ENCODE assay signal across 11 cellular contexts in the genomic region with DNA sequence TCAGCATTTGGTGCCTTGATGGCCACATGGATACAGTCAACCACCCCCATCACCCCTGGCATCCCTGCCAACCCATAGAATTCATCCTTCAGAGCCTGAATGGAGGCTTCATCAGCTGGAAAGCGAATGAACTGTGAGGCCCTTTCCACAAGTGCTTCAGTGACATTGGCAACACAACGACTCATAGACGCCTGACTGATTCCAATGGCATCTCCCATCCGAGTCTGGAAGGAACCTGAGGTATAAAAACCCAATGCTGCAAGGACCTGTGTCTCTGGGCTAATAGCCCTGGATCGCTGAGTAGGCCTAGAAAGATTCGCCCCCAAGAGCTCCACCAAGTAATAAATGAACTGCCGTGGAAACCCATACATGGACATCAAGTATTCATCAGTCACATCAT. TPM values are rescaled to one million over a fixed set of nuclear protein-coding genes. Genes with fewer than 3 reads are reported as not detected.
DNase-seq lines count a peak whose midpoint lies in the region; ATAC-seq and TF ChIP-seq lines count a peak whose summit lies in the region.
"Had no signal": no experiment of that assay in that cellular context is flagged by ENCODE, and none has a peak within 500 bp of the region (broad histone marks: within the 10 kb centered on the region; RNA-seq: fewer than 3 reads in every experiment).

No MANE protein-coding gene starts in this region.

- H3K27me3 Mint-ChIP-seq in CD4-positive, CD25-positive, alpha-beta regulatory T cell, result peaks cover 4% of the 10 kb centered on the region
- no peaks in the 10 kb centered on the region for H3K27me3 Mint-ChIP-seq in activated T-helper 1 cell treated with anti-CD3 and anti-CD28 coated beads, Interleukin-12 subunit alpha, Interleukin-12 subunit beta, Interleukin-2, Interleukin-4 antibody, amounts not matched to agents 30 ng/mL and 10 ng/mL and 1 ng/mL, durations not matched to agents 14 hours and 24 hours and 36 hours (ENCODE audit: insufficient read depth)
- H3K27me3 Mint-ChIP-seq: stimulated activated naive B cell treated with anti-CD40 and anti-IgM and Interleukin-4, amounts not matched to agents 10 μg/mL and 1 μg/mL and 100 μg/mL, for 72 hours had no signal

- peak overlapping the region; percentile 92 for H3K4me2 ChIP-seq in HCT116 (ENCODE audit: low read length)

- BruUV-seq in HCT116 (replicated peaks; lab: Mats Ljungman, UMichigan), result no TSS peak

- peak overlapping the region; percentile 97 for H3K4me3 ChIP-seq in CD4-positive, CD25-positive, alpha-beta regulatory T cell (ENCODE audit: low read depth, low read length)
- H3K4me3 ChIP-seq in HCT116 (replicated peaks in 1 of 2; ENCODE audit: low read depth in 1 of 2, low read length in 2 of 2) (no peak overlapping the region), mesodermal cell (ENCODE audit: extremely low read depth, insufficient read depth, low read length, poor library complexity, severe bottlenecking) (no peak overlapping the region)

- H3K9me3 Mint-ChIP-seq in CD4-positive, CD25-positive, alpha-beta regulatory T cell, result no peaks in the 10 kb centered on the region
- no peaks in the 10 kb centered on the region for H3K9me3 Mint-ChIP-seq in activated T-helper 1 cell treated with anti-CD3 and anti-CD28 coated beads, Interleukin-12 subunit alpha, Interleukin-12 subunit beta, Interleukin-2, Interleukin-4 antibody, amounts not matched to agents 30 ng/mL and 10 ng/mL and 1 ng/mL, durations not matched to agents 14 hours and 24 hours and 36 hours
- H3K9me3 Mint-ChIP-seq: stimulated activated naive B cell treated with anti-CD40 and anti-IgM and Interleukin-4, amounts not matched to agents 10 μg/mL and 1 μg/mL and 100 μg/mL, for 72 hours had no signal

- H3K27ac Mint-ChIP-seq in CD4-positive, CD25-positive, alpha-beta regulatory T cell, result peak overlapping the region in 2 of 3 donors; percentile 32 to 99
- H3K27ac Mint-ChIP-seq in activated T-helper 1 cell treated with anti-CD3 and anti-CD28 coated beads, Interleukin-12 subunit alpha, Interleukin-12 subunit beta, Interleukin-2, Interleukin-4 antibody, amounts not matched to agents 30 ng/mL and 10 ng/mL and 1 ng/mL, durations not matched to agents 14 hours and 24 hours and 36 hours, result no peak overlapping the region

- no peaks in the 10 kb centered on the region for H3K9me2 ChIP-seq in HCT116 (ENCODE audit: insufficient read depth)

- H3K27me3 ChIP-seq in CD4-positive, CD25-positive, alpha-beta regulatory T cell (ENCODE audit: control insufficient read depth, insufficient read depth, low read length), result no peaks in the 10 kb centered on the region
- no peaks in the 10 kb centered on the region for H3K27me3 ChIP-seq in HCT116 (ENCODE audit: insufficient read depth, low read length)

- no peak overlapping the region for H3K9ac ChIP-seq in HCT116 (ENCODE audit: low read length)

- no peak for TF ChIP-seq CTCF in HCT116 (IDR thresholded peaks at IDR 0.05 in 2 of 3, conservative IDR thresholded peaks at IDR 0.05 in 1 of 3; ENCODE audit: borderline replicate concordance in 1 of 3, insufficient read depth in 1 of 3, low read depth in 2 of 3, low read length in 2 of 3)

- H3K36me3 ChIP-seq in CD4-positive, CD25-positive, alpha-beta regulatory T cell (ENCODE audit: control insufficient read depth, insufficient read depth, low read length), result peaks cover 3% of the 10 kb centered on the region
- no peaks in the 10 kb centered on the region for H3K36me3 ChIP-seq in HCT116 (ENCODE audit: control insufficient read depth in 1 of 2, insufficient read depth in 2 of 2, low read length in 2 of 2)
- H3K36me3 ChIP-seq in mesodermal cell (ENCODE audit: control insufficient read depth, insufficient read depth, low read length), result peaks cover 11% of the 10 kb centered on the region

- peaks cover 20 to 60% (median 35%) of the 10 kb centered on the region in 4 donors for H3K4me1 Mint-ChIP-seq in CD4-positive, CD25-positive, alpha-beta regulatory T cell
- H3K4me1 Mint-ChIP-seq in activated T-helper 1 cell treated with anti-CD3 and anti-CD28 coated beads, Interleukin-12 subunit alpha, Interleukin-12 subunit beta, Interleukin-2, Interleukin-4 antibody, amounts not matched to agents 30 ng/mL and 10 ng/mL and 1 ng/mL, durations not matched to agents 14 hours and 24 hours and 36 hours (ENCODE audit: low read depth), result peaks cover 34% of the 10 kb centered on the region

- peaks cover 61% of the 10 kb centered on the region for H3K4me1 ChIP-seq in CD4-positive, CD25-positive, alpha-beta regulatory T cell (ENCODE audit: control insufficient read depth, insufficient read depth, low read length, poor library complexity, severe bottlenecking)
- peaks cover 13 to 23% of the 10 kb centered on the region in 2 experiments for H3K4me1 ChIP-seq in HCT116 (ENCODE audit: control insufficient read depth in 1 of 2, insufficient read depth in 2 of 2, low read length in 2 of 2)
- H3K4me1 ChIP-seq in mesodermal cell (ENCODE audit: control insufficient read depth, insufficient read depth, low read length, poor library complexity, severe bottlenecking), result peaks cover 15% of the 10 kb centered on the region

- POLR2A ChIA-PET in HCT116 (lab: Charles Lee), result no interaction called here

- CTCF ChIA-PET in HCT116 (lab: Charles Lee), result no interaction called here

- H3K9me3 ChIP-seq in CD4-positive, CD25-positive, alpha-beta regulatory T cell (ENCODE audit: control insufficient read depth in 2 of 2, low read length in 2 of 2), result no peaks in the 10 kb centered on the region
- no peaks in the 10 kb centered on the region for H3K9me3 ChIP-seq in HCT116 (ENCODE audit: control insufficient read depth in 1 of 2, insufficient read depth in 1 of 2, low read depth in 1 of 2, low read length in 2 of 2)
- no peaks in the 10 kb centered on the region for H3K9me3 ChIP-seq in mesodermal cell (ENCODE audit: control insufficient read depth, low read length)

- H3K79me2 ChIP-seq in HCT116 (ENCODE audit: insufficient read depth, low read length), result peaks cover 22% of the 10 kb centered on the region

- no peak for DNase-seq in CD4-positive, CD25-positive, alpha-beta regulatory T cell
- no peak for DNase-seq in HCT116 (ENCODE audit: low read depth, low spot score)
- DNase-seq in activated T-helper 1 cell treated with anti-CD3 and anti-CD28 coated beads, Interleukin-12 subunit alpha, Interleukin-12 subunit beta, Interleukin-2, Interleukin-4 antibody, amounts not matched to agents 30 ng/mL and 10 ng/mL and 1 ng/mL, durations not matched to agents 14 hours and 24 hours and 36 hours (ENCODE audit: low spot score), result no peak
- no peak for DNase-seq in COR-L47 (lab: John Stamatoyannopoulos, UW)
- DNase-seq: activated effector memory CD4-positive, alpha-beta T cell treated with Interleukin-2 at 50 U/mL for 16 hours; Kasumi-1; stimulated activated naive B cell treated with anti-CD40 and anti-IgM and Interleukin-4, amounts not matched to agents 10 μg/mL and 1 μg/mL and 100 μg/mL, for 72 hours had no signal

- no peak for TF ChIP-seq POLR2A in HCT116 (IDR thresholded peaks at IDR 0.05; ENCODE audit: borderline replicate concordance, extremely low read depth, insufficient read depth, insufficient read length)

- intact Hi-C loops in HCT116 (cut with micrococcal nuclease), result loop anchor here (5.0 to 10.0 kb wide), 2 partner anchors 231 to 378 kb away; partner anchors contain the start of gene MDK
- intact Hi-C loops in activated T-helper 1 cell treated with anti-CD3 and anti-CD28 coated beads, Interleukin-12 subunit alpha, Interleukin-12 subunit beta, Interleukin-2, Interleukin-4 antibody, amounts not matched to agents 30 ng/mL and 10 ng/mL and 1 ng/mL, durations not matched to agents 14 hours and 24 hours and 36 hours (cut with micrococcal nuclease), result loop anchor here (2.0 to 5.0 kb wide), 11 partner anchors 61 to 1027 kb away; partner anchors contain the start of genes CRY2, DDB2, DGKZ and MTCH2

- RAD21 ChIA-PET in HCT116 (lab: Charles Lee; ENCODE audit: low non-redundant PET in 1 of 2, low total read pairs in 2 of 2, uncharacterized antibody in 2 of 2, unreplicated experiment in 2 of 2), result no interaction called here

- no peak for TF ChIP-seq RAD21 in HCT116 (IDR thresholded peaks at IDR 0.05; ENCODE audit: low read depth)

- H3K4me3 Mint-ChIP-seq in CD4-positive, CD25-positive, alpha-beta regulatory T cell, result peak overlapping the region; percentile 95 to 100 (median 97)
- H3K4me3 Mint-ChIP-seq in activated T-helper 1 cell treated with anti-CD3 and anti-CD28 coated beads, Interleukin-12 subunit alpha, Interleukin-12 subunit beta, Interleukin-2, Interleukin-4 antibody, amounts not matched to agents 30 ng/mL and 10 ng/mL and 1 ng/mL, durations not matched to agents 14 hours and 24 hours and 36 hours, result peak overlapping the region; percentile 89

- H3K27ac ChIP-seq in CD4-positive, CD25-positive, alpha-beta regulatory T cell (ENCODE audit: insufficient read depth, low read length, poor library complexity, severe bottlenecking), result no peak overlapping the region
- H3K27ac ChIP-seq in HCT116 (ENCODE audit: low read depth, low read length), result no peak overlapping the region
- peak overlapping the region; percentile 98 for H3K27ac ChIP-seq in mesodermal cell (ENCODE audit: low read depth, low read length, severe bottlenecking)

- ATAC-seq in CD4-positive, CD25-positive, alpha-beta regulatory T cell (ENCODE audit: low read depth in 2 of 2), result no peak
- no peak for ATAC-seq in HCT116
- no peak for ATAC-seq in HG03097 (IDR thresholded peaks at IDR 0.05; ENCODE audit: low FRiP score, unreplicated experiment)
- no peak for ATAC-seq in GM19328 (IDR thresholded peaks at IDR 0.05; ENCODE audit: unreplicated experiment)
- no peak for ATAC-seq in GM21528 (IDR thresholded peaks at IDR 0.05; ENCODE audit: low FRiP score, unreplicated experiment)

- 87 to 96% methylated on average over 6 to 7 of the region's 7 CpGs for WGBS in mesodermal cell (ENCODE audit: insufficient coverage in 2 of 2), 2 experiments

- no peak overlapping the region for H2AFZ ChIP-seq in HCT116 (ENCODE audit: low read depth, low read length, poor library complexity, severe bottlenecking)

- peaks cover 3% of the 10 kb centered on the region for H3K36me3 Mint-ChIP-seq in CD4-positive, CD25-positive, alpha-beta regulatory T cell
- H3K36me3 Mint-ChIP-seq in activated T-helper 1 cell treated with anti-CD3 and anti-CD28 coated beads, Interleukin-12 subunit alpha, Interleukin-12 subunit beta, Interleukin-2, Interleukin-4 antibody, amounts not matched to agents 30 ng/mL and 10 ng/mL and 1 ng/mL, durations not matched to agents 14 hours and 24 hours and 36 hours (ENCODE audit: low read depth), result peaks cover 4% of the 10 kb centered on the region

- H4K20me1 ChIP-seq in HCT116 (ENCODE audit: insufficient read depth), result no peaks in the 10 kb centered on the region

RNA-seq across cellular contexts. Expression of gene HARBI1, which starts 1.3 kb away (rescaled TPM):
- 19.2 TPM for total RNA-seq in CD4-positive, CD25-positive, alpha-beta regulatory T cell
- 10 to 100 TPM in 2 of 4 donors, 1 to 10 TPM in 2; 8.4 to 13.9 (median 9.4) TPM for polyA plus RNA-seq in CD4-positive, CD25-positive, alpha-beta regulatory T cell
- 1.9 TPM for total RNA-seq in HCT116 (2021; ENCODE audit: unreplicated experiment)
- polyA plus RNA-seq in HCT116 (2012), result 1.2 and 2.0 TPM in 2 replicates
- total RNA-seq in activated T-helper 1 cell treated with anti-CD3 and anti-CD28 coated beads, Interleukin-12 subunit alpha, Interleukin-12 subunit beta, Interleukin-2, Interleukin-4 antibody, amounts not matched to agents 30 ng/mL and 10 ng/mL and 1 ng/mL, durations not matched to agents 14 hours and 24 hours and 36 hours, result 4.5 and 5.3 TPM in 2 replicates
- polyA plus RNA-seq in mesodermal cell (2013, experiment 1 of 2), result 4.1 TPM
- 2.8 TPM for polyA plus RNA-seq in mesodermal cell (2013, experiment 2 of 2)

RNA-seq across cellular contexts. Expression of gene ATG13, which starts 1.6 kb away (rescaled TPM):
- 135 TPM for total RNA-seq in CD4-positive, CD25-positive, alpha-beta regulatory T cell
- 10 to 100 TPM; 69.0 to 88.8 (median 76.8) TPM for polyA plus RNA-seq in CD4-positive, CD25-positive, alpha-beta regulatory T cell
- 69.2 TPM for total RNA-seq in HCT116 (2021; ENCODE audit: unreplicated experiment)
- polyA plus RNA-seq in HCT116 (2012), result 40.3 and 56.0 TPM in 2 replicates
- total RNA-seq in activated T-helper 1 cell treated with anti-CD3 and anti-CD28 coated beads, Interleukin-12 subunit alpha, Interleukin-12 subunit beta, Interleukin-2, Interleukin-4 antibody, amounts not matched to agents 30 ng/mL and 10 ng/mL and 1 ng/mL, durations not matched to agents 14 hours and 24 hours and 36 hours, result 66.4 and 73.8 TPM in 2 replicates
- polyA plus RNA-seq in mesodermal cell (2013, experiment 1 of 2), result 126 TPM
- 84.9 TPM for polyA plus RNA-seq in mesodermal cell (2013, experiment 2 of 2)

RNA-seq across cellular contexts. Expression of gene AMBRA1, which starts 21.9 kb away (rescaled TPM):
- total RNA-seq in CD4-positive, CD25-positive, alpha-beta regulatory T cell, result 61.0 TPM
- 10 to 100 TPM in 3 of 4 donors, 1 to 10 TPM in 1; 8.2 to 18.3 (median 12.0) TPM for polyA plus RNA-seq in CD4-positive, CD25-positive, alpha-beta regulatory T cell
- total RNA-seq in HCT116 (2021; ENCODE audit: unreplicated experiment), result 22.7 TPM
- 13.2 and 14.9 TPM in 2 replicates for polyA plus RNA-seq in HCT116 (2012)
- total RNA-seq in activated T-helper 1 cell treated with anti-CD3 and anti-CD28 coated beads, Interleukin-12 subunit alpha, Interleukin-12 subunit beta, Interleukin-2, Interleukin-4 antibody, amounts not matched to agents 30 ng/mL and 10 ng/mL and 1 ng/mL, durations not matched to agents 14 hours and 24 hours and 36 hours, result 35.7 and 37.9 TPM in 2 replicates
- 20.1 TPM for polyA plus RNA-seq in mesodermal cell (2013, experiment 1 of 2)
- polyA plus RNA-seq in mesodermal cell (2013, experiment 2 of 2), result 18.3 TPM
